Comparison of ENCODE assay signal across 8 cellular contexts in the genomic region with DNA sequence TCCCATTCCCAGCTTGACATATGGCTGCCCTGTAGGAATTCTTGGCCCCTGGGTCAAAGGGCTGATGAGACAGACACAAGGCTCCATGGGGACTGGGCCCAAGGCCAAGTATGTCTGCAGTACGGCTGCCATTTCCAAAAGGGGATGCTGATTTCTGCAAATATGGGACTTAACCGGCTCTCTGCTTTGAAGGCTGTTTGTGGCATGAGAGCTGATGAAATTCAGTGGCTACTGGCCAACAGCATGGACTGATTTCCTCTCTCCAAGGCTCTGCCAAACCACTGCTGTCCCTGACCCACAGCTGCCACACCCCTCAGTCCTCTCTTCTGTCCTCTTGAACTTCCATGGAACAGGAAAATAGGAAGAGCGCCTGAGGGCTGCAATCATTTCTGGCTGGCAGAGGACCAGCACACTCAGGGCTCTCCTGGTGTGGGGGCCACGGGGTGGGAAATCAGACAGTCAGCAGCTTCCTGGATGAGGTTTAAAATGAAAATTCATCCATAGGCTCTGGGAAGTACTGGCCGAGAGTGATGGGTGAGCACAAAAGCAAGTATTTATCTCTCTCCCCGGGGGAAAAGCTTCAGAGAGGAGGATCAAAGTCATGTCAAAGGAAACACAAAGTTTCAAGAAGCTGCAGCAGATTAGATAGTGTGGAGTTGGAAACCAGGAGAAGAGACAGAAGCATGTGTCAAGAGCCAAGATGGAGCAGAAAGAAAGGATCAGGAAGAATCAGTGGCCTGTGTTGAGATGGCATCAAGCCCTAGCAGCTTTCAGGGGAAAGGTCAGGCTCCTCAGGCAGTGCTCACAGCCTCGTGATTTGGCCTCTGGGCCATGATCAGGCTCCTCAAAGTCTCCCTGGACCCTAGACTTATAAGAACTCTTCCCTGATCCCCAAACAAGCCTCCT.
DNase-seq lines count a peak whose midpoint lies in the region; ATAC-seq and TF ChIP-seq lines count a peak whose summit lies in the region.

No MANE protein-coding gene starts in this region.

- H3K4me3 ChIP-seq in breast epithelium (peak overlapping the region in 1 of 3 donors; percentile 30), right lobe of liver (no peak overlapping the region), upper lobe of right lung (no peak overlapping the region)

- H3K4me1 ChIP-seq in breast epithelium (peaks cover 8 to 11% of the 10 kb centered on the region in 2 donors), right lobe of liver (peaks cover 0 to 45% (median 15%) of the 10 kb centered on the region in 4 donors), upper lobe of right lung (peaks cover 33% of the 10 kb centered on the region)

- no peaks in the 10 kb centered on the region for H3K36me3 ChIP-seq in breast epithelium
- H3K36me3 ChIP-seq in right lobe of liver: no peaks in the 10 kb centered on the region
- H3K36me3 ChIP-seq in upper lobe of right lung: peaks cover 28% of the 10 kb centered on the region

- DNase-seq in AG09319 (ENCODE audit: extremely low read depth, low read depth): peak; percentile 98
- DNase-seq in NCI-H1105 (lab: John Stamatoyannopoulos, UW): peak; percentile 65
- DNase-seq in breast epithelium (ENCODE audit: low spot score in 2 of 2): peak; percentile 72 to 90
- DNase-seq in right lobe of liver: peak; percentile 86 to 95 (median 91)
- DNase-seq in upper lobe of right lung: peak; percentile 81

- peak overlapping the region; percentile 78 to 85 for H3K27ac ChIP-seq in breast epithelium
- H3K27ac ChIP-seq in right lobe of liver: peak overlapping the region; percentile 23 to 72 (median 23)
- H3K27ac ChIP-seq in upper lobe of right lung: peak overlapping the region; percentile 68

- ATAC-seq in right lobe of liver: peak; percentile 88 to 96 (median 95)
- ATAC-seq in upper lobe of right lung: peak; percentile 92
- ATAC-seq in HG02981 (IDR thresholded peaks at IDR 0.05; ENCODE audit: unreplicated experiment): no peak
- no peak for ATAC-seq in GM19467 (IDR thresholded peaks at IDR 0.05; ENCODE audit: unreplicated experiment)
- ATAC-seq in HG03095 (IDR thresholded peaks at IDR 0.05; ENCODE audit: unreplicated experiment): no peak

- H3K27me3 ChIP-seq in breast epithelium: no peaks in the 10 kb centered on the region
- H3K27me3 ChIP-seq in right lobe of liver: no peaks in the 10 kb centered on the region
- no peaks in the 10 kb centered on the region for H3K27me3 ChIP-seq in upper lobe of right lung

- 6% methylated on average over 4 of the region's 7 CpGs for WGBS in right lobe of liver (ENCODE audit: insufficient coverage, low coverage, low lambda C conversion rate, missing lambda C conversion rate)

- H3K9me3 ChIP-seq in breast epithelium (no peaks in the 10 kb centered on the region), right lobe of liver (no peaks in the 10 kb centered on the region), upper lobe of right lung (no peaks in the 10 kb centered on the region)

- TF ChIP-seq POLR2A in breast epithelium (IDR thresholded peaks at IDR 0.05) (no peak), right lobe of liver (IDR thresholded peaks at IDR 0.05) (no peak)

- intact Hi-C loops in breast epithelium (cut with DNase I; ENCODE audit: low total_unique reads) (no loop called here), right lobe of liver (cut with DNase I) (no loop called here), upper lobe of right lung (cut with DNase I) (no loop called here)

- TF ChIP-seq CTCF in AG09319 (IDR thresholded peaks at IDR 0.05; ENCODE audit: low read depth, low read length): no peak
- no peak for TF ChIP-seq CTCF in breast epithelium (IDR thresholded peaks at IDR 0.05)
- TF ChIP-seq CTCF in right lobe of liver (IDR thresholded peaks at IDR 0.05): no peak
- no peak for TF ChIP-seq CTCF in upper lobe of right lung (IDR thresholded peaks at IDR 0.05)

Comparison
In these comparisons a context has a peak if more than half of its experiments do, and no peak if none do; other contexts are left out.
1. H3K27ac ChIP-seq: peak in every context shown above with its lines; median percentile 82 in breast epithelium; 68 in upper lobe of right lung; 23 in right lobe of liver.
2. ATAC-seq: peak in right lobe of liver (4 of 4) and upper lobe of right lung (single experiment); none in HG02981 (single experiment), GM19467 (single experiment) and HG03095 (single experiment).
3. Peak in every context shown above with its lines, with median percentiles within 50 percentile points of each other: DNase-seq.